14 cellular contexts compared by ENCODE assay signal in genomic region chr5:80035839-80036238, GRCh38. TPM values are rescaled to one million over a fixed set of nuclear protein-coding genes. Genes with fewer than 3 reads are reported as not detected.
DNase-seq lines count a peak whose midpoint lies in the region; ATAC-seq lines count a peak whose summit lies in the region.
"Had no signal": no experiment of that assay in that cellular context is flagged by ENCODE, and none has a peak within 500 bp of the region (broad histone marks: within the 10 kb centered on the region; RNA-seq: fewer than 3 reads in every experiment).

No MANE protein-coding gene starts in this region.

- no peak overlapping the region for H4K91ac ChIP-seq in mesenchymal stem cell (ENCODE audit: low read length)

- H3K27me3 ChIP-seq in iPS-15b (ENCODE audit: control insufficient read depth, insufficient read depth, low read length) (peaks cover 40% of the 10 kb centered on the region), skeletal muscle tissue (ENCODE audit: control insufficient read depth in 3 of 3, insufficient read depth in 3 of 3, low read length in 3 of 3) (peaks cover 19 to 44% (median 38%) of the 10 kb centered on the region in 3 donors), mesenchymal stem cell (ENCODE audit: control insufficient read depth in 1 of 2, insufficient read depth in 1 of 2, low read length in 2 of 2) (peaks cover 63 to 83% of the 10 kb centered on the region in 2 experiments)
- H3K27me3 ChIP-seq: thyroid gland had no signal

- H2BK15ac ChIP-seq in mesenchymal stem cell (ENCODE audit: low read depth, poor library complexity, severe bottlenecking) = no peak overlapping the region

- CTCF ChIA-PET in activated CD4-positive, alpha-beta memory T cell treated with anti-CD3 and anti-CD28 coated beads, Interleukin-2, amount 10 ng/mL, durations not matched to agents 7 days and 5 days (lab: Charles Lee) = no interaction called here

- H3K79me1 ChIP-seq in mesenchymal stem cell (replicated peaks; ENCODE audit: low read length, poor library complexity, severe bottlenecking) = no peaks in the 10 kb centered on the region

- no peak overlapping the region for H3K18ac ChIP-seq in mesenchymal stem cell (ENCODE audit: low read depth in 1 of 2, low read length in 2 of 2)

- ATAC-seq in activated T-cell treated with anti-CD3 and anti-CD28 coated beads, Interleukin-2, amount 50 U/mL, for 72 hours (replicated peaks in 1 of 2) = no peak
- no peak for ATAC-seq in GM21576 (IDR thresholded peaks at IDR 0.05; ENCODE audit: unreplicated experiment)

- WGBS in mesenchymal stem cell = 55% methylated on average over 7 of the region's 7 CpGs

- H3K4ac ChIP-seq in mesenchymal stem cell (ENCODE audit: low read depth in 1 of 2, low read length in 2 of 2) = no peak overlapping the region

- no peak overlapping the region for H3K23ac ChIP-seq in mesenchymal stem cell (ENCODE audit: low read length in 2 of 2)

- POLR2A ChIA-PET in activated CD4-positive, alpha-beta memory T cell treated with anti-CD3 and anti-CD28 coated beads, Interleukin-2, amount 10 ng/mL, durations not matched to agents 7 days and 5 days (lab: Charles Lee) = no interaction called here

- no peak overlapping the region for H3K14ac ChIP-seq in mesenchymal stem cell (ENCODE audit: low read length in 2 of 2)

- H3K4me1 ChIP-seq in iPS-15b (ENCODE audit: control insufficient read depth, insufficient read depth, low read length) (no peaks in the 10 kb centered on the region), skeletal muscle tissue (ENCODE audit: control insufficient read depth in 3 of 3, insufficient read depth in 3 of 3, low read length in 3 of 3) (peaks cover 0 to 3% (median 0%) of the 10 kb centered on the region in 3 donors), mesenchymal stem cell (ENCODE audit: control insufficient read depth, insufficient read depth, low read depth, low read length) (peaks cover 7% of the 10 kb centered on the region)
- H3K4me1 ChIP-seq: thyroid gland had no signal

- peaks cover 70% of the 10 kb centered on the region for H3K27me3 Mint-ChIP-seq in activated T-cell treated with anti-CD3 and anti-CD28 coated beads, Interleukin-2, amount 50 U/mL, for 72 hours (ENCODE audit: low read depth)
- peaks cover 41% of the 10 kb centered on the region for H3K27me3 Mint-ChIP-seq in activated CD4-positive, alpha-beta memory T cell treated with anti-CD3 and anti-CD28 coated beads, Interleukin-2, amount 10 ng/mL, durations not matched to agents 7 days and 5 days

- H3K27ac ChIP-seq in skeletal muscle tissue (ENCODE audit: low read depth, low read length) (no peak overlapping the region), mesenchymal stem cell (ENCODE audit: low read length, poor library complexity, severe bottlenecking) (no peak overlapping the region)
- H3K27ac ChIP-seq: Peyer's patch, thyroid gland had no signal

- no peak for DNase-seq in activated T-cell treated with anti-CD3 and anti-CD28 coated beads, Interleukin-2, amount 50 U/mL, for 72 hours
- DNase-seq in activated T-cell treated with anti-CD3 and anti-CD28 coated beads, Interleukin-2, amount 50 U/mL, for 48 hours = no peak
- DNase-seq in activated CD4-positive, alpha-beta memory T cell treated with anti-CD3 and anti-CD28 coated beads, Interleukin-2, amount 10 ng/mL, durations not matched to agents 7 days and 5 days = no peak
- DNase-seq in RPMI8226 = no peak
- DNase-seq in mesenchymal stem cell = no peak
- DNase-seq: activated CD4-positive, alpha-beta T cell treated with anti-CD3 and anti-CD28 coated beads, Interleukin-2, amount 50 U/mL, for 1 hour; mammary epithelial cell; NCI-H187 treated with DMSO at 0.1 percent for 48 hours; Peyer's patch; T-helper 17 cell had no signal

- H2BK120ac ChIP-seq in mesenchymal stem cell (ENCODE audit: low read depth, low read length) = no peak overlapping the region

- H2BK5ac ChIP-seq in mesenchymal stem cell (ENCODE audit: low read depth, low read length, poor library complexity, severe bottlenecking) = no peak overlapping the region

- H3K9me3 ChIP-seq in iPS-15b (ENCODE audit: control insufficient read depth, insufficient read depth, low read length) (no peaks in the 10 kb centered on the region), skeletal muscle tissue (ENCODE audit: control insufficient read depth in 3 of 3, low read length in 3 of 3) (no peaks in the 10 kb centered on the region), mesenchymal stem cell (ENCODE audit: control insufficient read depth, low read length) (no peaks in the 10 kb centered on the region)
- H3K9me3 ChIP-seq: Peyer's patch, thyroid gland had no signal

- H4K8ac ChIP-seq in mesenchymal stem cell (ENCODE audit: low read length) = no peak overlapping the region

- no peak overlapping the region for H2BK12ac ChIP-seq in mesenchymal stem cell (ENCODE audit: low read length in 2 of 2)

- H3K4me2 ChIP-seq in mesenchymal stem cell (ENCODE audit: low read length, poor library complexity, severe bottlenecking) = no peak overlapping the region

- H3K9me3 Mint-ChIP-seq in activated T-cell treated with anti-CD3 and anti-CD28 coated beads, Interleukin-2, amount 50 U/mL, for 72 hours = no peaks in the 10 kb centered on the region
- H3K9me3 Mint-ChIP-seq in activated CD4-positive, alpha-beta memory T cell treated with anti-CD3 and anti-CD28 coated beads, Interleukin-2, amount 10 ng/mL, durations not matched to agents 7 days and 5 days = no peaks in the 10 kb centered on the region

- H3K27ac Mint-ChIP-seq in activated T-cell treated with anti-CD3 and anti-CD28 coated beads, Interleukin-2, amount 50 U/mL, for 72 hours = no peak overlapping the region
- H3K27ac Mint-ChIP-seq in activated CD4-positive, alpha-beta memory T cell treated with anti-CD3 and anti-CD28 coated beads, Interleukin-2, amount 10 ng/mL, durations not matched to agents 7 days and 5 days = no peak overlapping the region
- H3K27ac Mint-ChIP-seq: T-helper 17 cell had no signal

- H2AK5ac ChIP-seq in mesenchymal stem cell (ENCODE audit: low read length, severe bottlenecking) = no peak overlapping the region

- peaks cover 51% of the 10 kb centered on the region for H3K4me1 Mint-ChIP-seq in activated T-cell treated with anti-CD3 and anti-CD28 coated beads, Interleukin-2, amount 50 U/mL, for 72 hours (ENCODE audit: low read depth)
- H3K4me1 Mint-ChIP-seq in activated CD4-positive, alpha-beta memory T cell treated with anti-CD3 and anti-CD28 coated beads, Interleukin-2, amount 10 ng/mL, durations not matched to agents 7 days and 5 days = peaks cover 38% of the 10 kb centered on the region

- no peak overlapping the region for H3K9ac ChIP-seq in iPS-15b (ENCODE audit: low read depth, low read length)
- H3K9ac ChIP-seq in skeletal muscle tissue (ENCODE audit: low read depth in 1 of 3, low read length in 3 of 3) = peak overlapping the region; percentile 23 to 65 (median 36)
- H3K9ac ChIP-seq in mesenchymal stem cell (ENCODE audit: low read length) = no peak overlapping the region

- H3K4me3 ChIP-seq in iPS-15b (ENCODE audit: low read depth, low read length) (peak overlapping the region; percentile 67), skeletal muscle tissue (ENCODE audit: low read length in 3 of 3) (peak overlapping the region; percentile 28 to 55 (median 44)), mesenchymal stem cell (ENCODE audit: insufficient read depth in 1 of 2, low read depth in 1 of 2, low read length in 2 of 2) (no peak overlapping the region)

- no peaks in the 10 kb centered on the region for H3K36me3 ChIP-seq in iPS-15b (ENCODE audit: control insufficient read depth, insufficient read depth, low read length)
- H3K36me3 ChIP-seq in skeletal muscle tissue (ENCODE audit: control insufficient read depth in 3 of 3, insufficient read depth in 3 of 3, low read length in 3 of 3) = no peaks in the 10 kb centered on the region
- H3K36me3 ChIP-seq in mesenchymal stem cell (ENCODE audit: control insufficient read depth in 1 of 2, insufficient read depth in 2 of 2, low read depth in 1 of 2, low read length in 2 of 2) = no peaks in the 10 kb centered on the region
- H3K36me3 ChIP-seq: Peyer's patch, thyroid gland had no signal

- H3K4me3 Mint-ChIP-seq in activated T-cell treated with anti-CD3 and anti-CD28 coated beads, Interleukin-2, amount 50 U/mL, for 72 hours = peak overlapping the region; percentile 47 to 82
- peak overlapping the region; percentile 37 for H3K4me3 Mint-ChIP-seq in activated CD4-positive, alpha-beta memory T cell treated with anti-CD3 and anti-CD28 coated beads, Interleukin-2, amount 10 ng/mL, durations not matched to agents 7 days and 5 days

- no peak overlapping the region for H2AFZ ChIP-seq in mesenchymal stem cell (ENCODE audit: low read depth, low read length)

- peaks cover 0 to 3% of the 10 kb centered on the region in 2 donors for H3K36me3 Mint-ChIP-seq in activated T-cell treated with anti-CD3 and anti-CD28 coated beads, Interleukin-2, amount 50 U/mL, for 72 hours (ENCODE audit: insufficient read depth in 2 of 2)
- peaks cover 5% of the 10 kb centered on the region for H3K36me3 Mint-ChIP-seq in activated CD4-positive, alpha-beta memory T cell treated with anti-CD3 and anti-CD28 coated beads, Interleukin-2, amount 10 ng/mL, durations not matched to agents 7 days and 5 days (ENCODE audit: low read depth)

RNA-seq across cellular contexts. Expression of gene THBS4, which starts 0.7 kb away (rescaled TPM):
- 1 to 10 TPM; 4.7 to 6.7 TPM for total RNA-seq in activated T-cell treated with anti-CD3 and anti-CD28 coated beads, Interleukin-2, amount 50 U/mL, for 72 hours
- total RNA-seq in activated CD4-positive, alpha-beta memory T cell treated with anti-CD3 and anti-CD28 coated beads, Interleukin-2, amount 10 ng/mL, durations not matched to agents 7 days and 5 days = 1 to 10 TPM; 2.2 to 3.6 TPM
- total RNA-seq in skeletal muscle tissue = 135 TPM
- polyA plus RNA-seq in mesenchymal stem cell (2013, experiment 1 of 2) = 0.26 TPM
- 0.12 TPM for polyA plus RNA-seq in mesenchymal stem cell (2013, experiment 2 of 2)

RNA-seq across cellular contexts. Expression of gene MTX3, which starts 44.8 kb away (rescaled TPM):
- 10 to 100 TPM; 26.6 to 33.1 TPM for total RNA-seq in activated T-cell treated with anti-CD3 and anti-CD28 coated beads, Interleukin-2, amount 50 U/mL, for 72 hours
- 10 to 100 TPM; 22.8 TPM for total RNA-seq in activated CD4-positive, alpha-beta memory T cell treated with anti-CD3 and anti-CD28 coated beads, Interleukin-2, amount 10 ng/mL, durations not matched to agents 7 days and 5 days
- 10.4 TPM for total RNA-seq in skeletal muscle tissue
- 4.6 TPM for polyA plus RNA-seq in mesenchymal stem cell (2013, experiment 1 of 2)
- 5.1 TPM for polyA plus RNA-seq in mesenchymal stem cell (2013, experiment 2 of 2)

Comparison
In these comparisons a context has a peak if more than half of its experiments do, and no peak if none do; other contexts are left out.
1. H3K4me3 ChIP-seq: peak in iPS-15b (single experiment) and skeletal muscle tissue (3 of 3); none in mesenchymal stem cell (0 of 2).
2. H3K9ac ChIP-seq: peak in skeletal muscle tissue (3 of 3); none in iPS-15b (single experiment) and mesenchymal stem cell (single experiment).
3. RNA of gene THBS4, which starts 0.7 kb away (total RNA-seq): 135 TPM in skeletal muscle tissue (single experiment); 4.7 to 6.7 TPM in activated T-cell treated with anti-CD3 and anti-CD28 coated beads, Interleukin-2, amount 50 U/mL, for 72 hours and 2.2 to 3.6 TPM in activated CD4-positive, alpha-beta memory T cell treated with anti-CD3 and anti-CD28 coated beads, Interleukin-2, amount 10 ng/mL, durations not matched to agents 7 days and 5 days; every median in the first group is over 10 times any median in the second.